24 cellular contexts compared by ENCODE assay signal in genomic region chr4:153971878-153972277, GRCh38.
"Had no signal": no experiment of that assay in that cellular context is flagged by ENCODE, and none has a peak within 500 bp of the region (broad histone marks: within the 10 kb centered on the region; RNA-seq: fewer than 3 reads in every experiment).

No MANE protein-coding gene starts in this region.

- H3K27ac ChIP-seq: colonic mucosa, epithelial cell of prostate, esophagus squamous epithelium, gastrocnemius medialis, heart right ventricle, left lung, lower lobe of right lung had no signal

- H3K27me3 ChIP-seq: colonic mucosa, esophagus squamous epithelium, gastrocnemius medialis, heart right ventricle, left lung had no signal

- H3K27me3 Mint-ChIP-seq: effector memory CD8-positive, alpha-beta T cell; naive B cell had no signal

- ATAC-seq: effector memory CD8-positive, alpha-beta T cell; esophagus mucosa; gastrocnemius medialis; heart right ventricle; left cardiac atrium; left lung; left ventricle myocardium superior; lower lobe of right lung; mucosa of descending colon had no signal

- H3K4me3 Mint-ChIP-seq: dendritic cell treated with granulocyte-macrophage colony-stimulating factor and Interleukin-4, amounts not matched to agents 40 ng/mL and 50 ng/mL, for 4 days; effector memory CD8-positive, alpha-beta T cell; endodermal cell; mesothelial cell of epicardium; naive B cell had no signal

- DNase-seq: colonic mucosa; cortex of kidney; effector CD8-positive, alpha-beta T cell; effector memory CD8-positive, alpha-beta T cell; endodermal cell; erythroblast; esophagus squamous epithelium; foreskin melanocyte; gastrocnemius medialis; glutamatergic neuron; head of caudate nucleus; heart right ventricle; hippocampal formation; left cardiac atrium; left lung; left ventricle myocardium superior; lower lobe of right lung; mesenchymal stem cell; mucosa of descending colon; naive B cell had no signal

- H3K9me3 ChIP-seq: colonic mucosa, gastrocnemius medialis, lower lobe of right lung had no signal

- H3K36me3 ChIP-seq: colonic mucosa, esophagus squamous epithelium, gastrocnemius medialis, heart right ventricle, left lung, lower lobe of right lung had no signal

- H3K4me1 ChIP-seq: colonic mucosa, esophagus squamous epithelium, gastrocnemius medialis, heart right ventricle, left lung, lower lobe of right lung had no signal

- H3K4me1 Mint-ChIP-seq: endodermal cell, mesothelial cell of epicardium, naive B cell had no signal

- H3K27ac Mint-ChIP-seq: dendritic cell treated with granulocyte-macrophage colony-stimulating factor and Interleukin-4, amounts not matched to agents 40 ng/mL and 50 ng/mL, for 4 days; effector memory CD8-positive, alpha-beta T cell; endodermal cell; mesothelial cell of epicardium; naive B cell had no signal

- H3K4me3 ChIP-seq: colonic mucosa, esophagus squamous epithelium, gastrocnemius medialis, heart right ventricle, left lung, lower lobe of right lung, mucosa of descending colon had no signal
